In the genomic region with DNA sequence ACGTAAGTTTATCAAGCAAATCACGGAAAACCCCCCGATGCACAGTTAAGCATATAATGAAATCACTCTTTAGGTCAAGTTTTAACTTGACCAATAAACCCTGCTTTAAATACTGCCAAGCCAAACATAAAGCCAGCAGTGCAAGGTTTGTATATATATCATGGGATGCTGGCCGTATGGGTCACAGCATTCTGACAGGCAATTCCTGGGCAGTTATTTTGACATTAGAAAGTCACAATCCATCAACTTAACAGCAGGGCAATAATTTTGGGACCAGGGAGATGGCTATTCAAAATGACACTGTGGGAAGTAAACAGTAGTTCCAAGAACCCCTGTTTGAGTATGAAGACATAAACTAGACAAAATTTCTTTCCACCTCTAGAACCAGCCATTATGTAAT, we compare ENCODE assay signal across 21 cellular contexts.
"Had no signal": no experiment of that assay in that cellular context is flagged by ENCODE, and none has a peak within 500 bp of the region (broad histone marks: within the 10 kb centered on the region; RNA-seq: fewer than 3 reads in every experiment).

No MANE protein-coding gene starts in this region.

- FAIRE-seq: colon, endometrium, frontal cortex, kidney had no signal

- DNase-seq: activated CD4-positive, alpha-beta memory T cell treated with anti-CD3 and anti-CD28 coated beads, Interleukin-2, amount 10 ng/mL, durations not matched to agents 7 days and 5 days; activated CD4-positive, alpha-beta T cell treated with anti-CD3 and anti-CD28 coated beads for 1 hour; activated CD4-positive, alpha-beta T cell treated with anti-CD3 and anti-CD28 coated beads, Interleukin-2, amount 10 ng/mL, durations not matched to agents 7 days and 5 days; activated effector memory CD4-positive, alpha-beta T cell treated with Interleukin-2 at 50 U/mL for 16 hours; activated naive CD4-positive, alpha-beta T cell treated with Interleukin-2 at 50 U/mL for 16 hours; activated T-cell treated with anti-CD3 and anti-CD28 coated beads, Interleukin-2, amount 50 U/mL, for 72 hours; anterior cingulate cortex; effector CD8-positive, alpha-beta T cell; head of caudate nucleus; hippocampal formation; kidney; left colon; naive thymus-derived CD8-positive, alpha-beta T cell; spleen; stimulated activated naive CD4-positive, alpha-beta T cell treated with Interleukin-2 at 50 U/mL for 16 hours; T1000 had no signal

- H3K27me3 ChIP-seq: right atrium auricular region, spleen, tibial nerve had no signal

- ATAC-seq: activated T-cell treated with anti-CD3 and anti-CD28 coated beads, Interleukin-2, amount 50 U/mL, for 72 hours; left colon; naive thymus-derived CD8-positive, alpha-beta T cell had no signal

- H3K4me3 ChIP-seq: right atrium auricular region, spleen, tibial nerve had no signal
